Comparison of ENCODE assay signal across 8 cellular contexts in the genomic region with DNA sequence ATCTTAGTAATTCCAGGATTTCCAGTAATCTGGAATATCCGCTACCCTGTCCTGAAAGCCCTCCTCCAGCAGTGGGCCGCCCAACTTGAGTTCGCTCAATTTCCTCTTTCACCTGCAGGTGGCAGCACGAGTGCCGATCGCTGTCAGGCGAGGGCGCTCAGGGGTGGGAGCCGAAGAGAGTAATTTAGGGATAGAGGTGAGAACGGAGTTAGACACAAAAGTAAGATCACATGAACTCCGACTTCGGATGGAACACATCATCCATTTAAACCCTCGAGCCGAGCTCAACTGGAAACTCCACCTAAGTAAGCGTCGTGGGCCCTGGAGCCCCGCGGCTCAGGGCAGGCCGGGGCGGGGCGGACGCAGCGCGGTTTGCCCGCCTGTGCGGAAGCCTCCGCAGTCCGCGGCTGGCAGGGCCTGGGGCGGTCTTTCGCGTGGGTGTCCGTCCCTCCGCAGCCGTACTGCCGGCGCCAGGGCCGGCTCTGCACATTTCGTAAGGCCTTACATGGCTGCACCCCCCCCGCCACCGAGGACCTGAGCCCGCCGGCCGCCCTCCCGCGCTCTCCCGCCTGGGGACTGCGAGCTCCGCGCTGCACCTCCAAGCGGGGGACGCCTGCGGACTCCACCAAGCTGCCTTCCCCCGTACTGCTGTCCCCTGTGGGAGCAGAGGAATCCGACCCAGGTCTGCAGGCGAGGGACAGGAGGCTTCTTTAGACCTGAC.
DNase-seq lines count a peak whose midpoint lies in the region; ATAC-seq lines count a peak whose summit lies in the region.

No MANE protein-coding gene starts in this region.

- DNase-seq in COR-L47 (lab: John Stamatoyannopoulos, UW) (peak; percentile 61), HT-29 (ENCODE audit: low spot score) (peak; percentile 88), NOMO-1 treated with dmso at 0.1 percent for 144 hours (lab: John Stamatoyannopoulos, UW; ENCODE audit: unreplicated experiment) (peak; percentile 66), epithelial cell of prostate (ENCODE audit: low read depth, low spot score) (peak; percentile 10), mucosa of gallbladder (ENCODE audit: low spot score) (peak; percentile 82)
- DNase-seq in activated CD8-positive, alpha-beta memory T cell treated with anti-CD3 and anti-CD28 coated beads, Interleukin-2, amount 50 U/mL, for 48 hours = peak; percentile 92
- DNase-seq in stimulated activated CD8-positive, alpha-beta memory T cell treated with anti-CD3 and anti-CD28 coated beads, Interleukin-4, amount 100 ng/mL, for 1 hour (ENCODE audit: low read depth in 2 of 2, low spot score in 1 of 2) = peak; percentile 67 to 68

- peak overlapping the region; percentile 74 for H3K27ac ChIP-seq in epithelial cell of prostate

- ATAC-seq in GM21367 (IDR thresholded peaks at IDR 0.05; ENCODE audit: unreplicated experiment) = peak; percentile 84

Comparison
In these comparisons a context has a peak if more than half of its experiments do, and no peak if none do; other contexts are left out.
1. Peak in every context shown above with its lines: DNase-seq, ATAC-seq and H3K27ac ChIP-seq.
2. DNase-seq: peak in every context shown above with its lines; median percentile 92 in activated CD8-positive, alpha-beta memory T cell treated with anti-CD3 and anti-CD28 coated beads, Interleukin-2, amount 50 U/mL, for 48 hours; 88 in HT-29; 82 in mucosa of gallbladder; 68 in stimulated activated CD8-positive, alpha-beta memory T cell treated with anti-CD3 and anti-CD28 coated beads, Interleukin-4, amount 100 ng/mL, for 1 hour; 66 in NOMO-1 treated with dmso at 0.1 percent for 144 hours; 61 in COR-L47; 10 in epithelial cell of prostate.